Comparison of ENCODE assay signal across 16 cellular contexts in genomic region chr10:124575107-124576035, GRCh38.
"Had no signal": no experiment of that assay in that cellular context is flagged by ENCODE, and none has a peak within 500 bp of the region (broad histone marks: within the 10 kb centered on the region; RNA-seq: fewer than 3 reads in every experiment).

No MANE protein-coding gene starts in this region.

- H3K4me3 Mint-ChIP-seq: activated CD8-positive, alpha-beta T cell treated with anti-CD3 and anti-CD28 coated beads, Interleukin-2, amount 10 ng/mL, durations not matched to agents 7 days and 5 days; activated naive CD8-positive, alpha-beta T cell treated with anti-CD3 and anti-CD28 coated beads, Interleukin-2, amount 10 ng/mL, durations not matched to agents 7 days and 5 days; dendritic cell treated with granulocyte-macrophage colony-stimulating factor and Interleukin-4, amounts not matched to agents 40 ng/mL and 50 ng/mL, for 4 days; nephron progenitor cell; stimulated activated effector memory CD8-positive, alpha-beta T cell treated with anti-CD3 and anti-CD28 coated beads, Interleukin-12 subunit alpha, Interleukin-12 subunit beta, amount 100 ng/mL, for 72 hours; WTC11 had no signal

- H3K27ac Mint-ChIP-seq: activated CD8-positive, alpha-beta T cell treated with anti-CD3 and anti-CD28 coated beads, Interleukin-2, amount 10 ng/mL, durations not matched to agents 7 days and 5 days; activated naive CD8-positive, alpha-beta T cell treated with anti-CD3 and anti-CD28 coated beads, Interleukin-2, amount 10 ng/mL, durations not matched to agents 7 days and 5 days; dendritic cell treated with granulocyte-macrophage colony-stimulating factor and Interleukin-4, amounts not matched to agents 40 ng/mL and 50 ng/mL, for 4 days; nephron progenitor cell; stimulated activated effector memory CD8-positive, alpha-beta T cell treated with anti-CD3 and anti-CD28 coated beads, Interleukin-12 subunit alpha, Interleukin-12 subunit beta, amount 100 ng/mL, for 72 hours; WTC11 had no signal

- H3K27ac ChIP-seq: brain microvascular endothelial cell, epithelial cell of prostate, left ventricle myocardium inferior, thoracic aorta, uterus had no signal

- ATAC-seq: activated CD8-positive, alpha-beta T cell treated with anti-CD3 and anti-CD28 coated beads, Interleukin-2, amount 10 ng/mL, durations not matched to agents 7 days and 5 days; stimulated activated effector memory CD8-positive, alpha-beta T cell treated with anti-CD3 and anti-CD28 coated beads, Interleukin-12 subunit alpha, Interleukin-12 subunit beta, amount 100 ng/mL, for 72 hours; WTC11 had no signal

- DNase-seq: activated CD4-positive, alpha-beta T cell treated with anti-CD3 and anti-CD28 coated beads for 4 hours; activated CD8-positive, alpha-beta T cell treated with anti-CD3 and anti-CD28 coated beads, Interleukin-2, amount 10 ng/mL, durations not matched to agents 7 days and 5 days; activated naive CD8-positive, alpha-beta T cell treated with anti-CD3 and anti-CD28 coated beads, Interleukin-2, amount 10 ng/mL, durations not matched to agents 7 days and 5 days; brain microvascular endothelial cell; cerebellar nuclear complex; effector memory CD4-positive, alpha-beta T cell; left ventricle myocardium inferior; mesendoderm; nephron progenitor cell; SW 1271; uterus had no signal

- H3K36me3 Mint-ChIP-seq: activated naive CD8-positive, alpha-beta T cell treated with anti-CD3 and anti-CD28 coated beads, Interleukin-2, amount 10 ng/mL, durations not matched to agents 7 days and 5 days; stimulated activated effector memory CD8-positive, alpha-beta T cell treated with anti-CD3 and anti-CD28 coated beads, Interleukin-12 subunit alpha, Interleukin-12 subunit beta, amount 100 ng/mL, for 72 hours had no signal

- H3K36me3 ChIP-seq: brain microvascular endothelial cell, left ventricle myocardium inferior, thoracic aorta, uterus had no signal

- H3K9me3 Mint-ChIP-seq: dendritic cell treated with granulocyte-macrophage colony-stimulating factor and Interleukin-4, amounts not matched to agents 40 ng/mL and 50 ng/mL, for 4 days; stimulated activated effector memory CD8-positive, alpha-beta T cell treated with anti-CD3 and anti-CD28 coated beads, Interleukin-12 subunit alpha, Interleukin-12 subunit beta, amount 100 ng/mL, for 72 hours had no signal

- H3K27me3 ChIP-seq: brain microvascular endothelial cell, uterus had no signal

- H3K4me1 Mint-ChIP-seq: nephron progenitor cell had no signal

- H3K4me3 ChIP-seq: left ventricle myocardium inferior, thoracic aorta, uterus had no signal

- H3K9me3 ChIP-seq: thoracic aorta, uterus had no signal

- H3K4me1 ChIP-seq: left ventricle myocardium inferior, uterus had no signal
